ENCODE assay signal across 1 cellular context in the genomic region with DNA sequence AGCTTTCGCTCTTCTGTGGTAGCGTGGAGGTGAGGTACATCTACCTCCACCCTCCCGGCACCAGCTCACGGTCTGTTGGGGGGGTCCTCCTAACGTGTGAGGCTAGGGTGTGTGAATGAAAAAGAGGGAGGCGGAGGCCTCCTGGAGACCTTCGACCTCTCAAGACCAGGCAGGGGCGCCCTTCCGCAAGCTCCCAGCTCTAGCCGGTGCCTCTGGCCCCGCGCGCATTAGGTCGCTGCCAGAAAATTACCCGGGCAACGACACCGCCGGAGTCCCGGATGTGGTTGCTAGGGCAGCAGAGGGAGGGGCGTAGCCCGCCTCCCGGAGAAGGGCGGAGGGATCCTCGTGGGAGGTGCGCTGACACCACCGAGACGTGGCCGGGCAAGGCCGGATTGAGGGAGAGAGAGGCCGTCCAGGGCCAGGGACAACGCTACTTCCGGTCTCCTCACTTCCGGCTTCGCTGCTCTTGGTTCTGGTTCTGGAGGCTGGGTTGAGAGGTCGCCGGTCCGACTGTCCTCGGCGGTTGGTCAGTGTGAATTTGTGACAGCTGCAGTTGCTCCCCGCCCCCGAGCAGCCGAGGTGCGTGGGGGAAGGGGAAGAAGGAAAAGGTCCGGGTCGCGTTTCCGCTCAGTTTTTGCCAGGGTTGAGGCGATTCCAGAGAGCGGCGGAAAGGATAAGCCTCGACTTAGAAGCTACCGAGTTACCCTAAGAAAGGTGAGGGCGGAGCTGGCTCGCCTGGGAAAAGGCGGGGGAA.
TF ChIP-seq lines count a peak whose summit lies in the region.

A gene with protein sequence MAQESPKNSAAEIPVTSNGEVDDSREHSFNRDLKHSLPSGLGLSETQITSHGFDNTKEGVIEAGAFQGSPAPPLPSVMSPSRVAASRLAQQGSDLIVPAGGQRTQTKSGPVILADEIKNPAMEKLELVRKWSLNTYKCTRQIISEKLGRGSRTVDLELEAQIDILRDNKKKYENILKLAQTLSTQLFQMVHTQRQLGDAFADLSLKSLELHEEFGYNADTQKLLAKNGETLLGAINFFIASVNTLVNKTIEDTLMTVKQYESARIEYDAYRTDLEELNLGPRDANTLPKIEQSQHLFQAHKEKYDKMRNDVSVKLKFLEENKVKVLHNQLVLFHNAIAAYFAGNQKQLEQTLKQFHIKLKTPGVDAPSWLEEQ (plus strand): TSS at position 442 of the 754 bp plus-strand sequence. CDS start 49,680 bp downstream, outside the sequence.
A gene (minus strand): TSS at position 218 of the 754 bp plus-strand sequence. CDS start 8,726 bp downstream, outside the sequence.

TF ChIP-seq in HepG2, 621 proteins besides CTCF, POLR2A, EP300 and RAD21 (continued from another document and continues in another):
- TF ChIP-seq, protein P1, sequence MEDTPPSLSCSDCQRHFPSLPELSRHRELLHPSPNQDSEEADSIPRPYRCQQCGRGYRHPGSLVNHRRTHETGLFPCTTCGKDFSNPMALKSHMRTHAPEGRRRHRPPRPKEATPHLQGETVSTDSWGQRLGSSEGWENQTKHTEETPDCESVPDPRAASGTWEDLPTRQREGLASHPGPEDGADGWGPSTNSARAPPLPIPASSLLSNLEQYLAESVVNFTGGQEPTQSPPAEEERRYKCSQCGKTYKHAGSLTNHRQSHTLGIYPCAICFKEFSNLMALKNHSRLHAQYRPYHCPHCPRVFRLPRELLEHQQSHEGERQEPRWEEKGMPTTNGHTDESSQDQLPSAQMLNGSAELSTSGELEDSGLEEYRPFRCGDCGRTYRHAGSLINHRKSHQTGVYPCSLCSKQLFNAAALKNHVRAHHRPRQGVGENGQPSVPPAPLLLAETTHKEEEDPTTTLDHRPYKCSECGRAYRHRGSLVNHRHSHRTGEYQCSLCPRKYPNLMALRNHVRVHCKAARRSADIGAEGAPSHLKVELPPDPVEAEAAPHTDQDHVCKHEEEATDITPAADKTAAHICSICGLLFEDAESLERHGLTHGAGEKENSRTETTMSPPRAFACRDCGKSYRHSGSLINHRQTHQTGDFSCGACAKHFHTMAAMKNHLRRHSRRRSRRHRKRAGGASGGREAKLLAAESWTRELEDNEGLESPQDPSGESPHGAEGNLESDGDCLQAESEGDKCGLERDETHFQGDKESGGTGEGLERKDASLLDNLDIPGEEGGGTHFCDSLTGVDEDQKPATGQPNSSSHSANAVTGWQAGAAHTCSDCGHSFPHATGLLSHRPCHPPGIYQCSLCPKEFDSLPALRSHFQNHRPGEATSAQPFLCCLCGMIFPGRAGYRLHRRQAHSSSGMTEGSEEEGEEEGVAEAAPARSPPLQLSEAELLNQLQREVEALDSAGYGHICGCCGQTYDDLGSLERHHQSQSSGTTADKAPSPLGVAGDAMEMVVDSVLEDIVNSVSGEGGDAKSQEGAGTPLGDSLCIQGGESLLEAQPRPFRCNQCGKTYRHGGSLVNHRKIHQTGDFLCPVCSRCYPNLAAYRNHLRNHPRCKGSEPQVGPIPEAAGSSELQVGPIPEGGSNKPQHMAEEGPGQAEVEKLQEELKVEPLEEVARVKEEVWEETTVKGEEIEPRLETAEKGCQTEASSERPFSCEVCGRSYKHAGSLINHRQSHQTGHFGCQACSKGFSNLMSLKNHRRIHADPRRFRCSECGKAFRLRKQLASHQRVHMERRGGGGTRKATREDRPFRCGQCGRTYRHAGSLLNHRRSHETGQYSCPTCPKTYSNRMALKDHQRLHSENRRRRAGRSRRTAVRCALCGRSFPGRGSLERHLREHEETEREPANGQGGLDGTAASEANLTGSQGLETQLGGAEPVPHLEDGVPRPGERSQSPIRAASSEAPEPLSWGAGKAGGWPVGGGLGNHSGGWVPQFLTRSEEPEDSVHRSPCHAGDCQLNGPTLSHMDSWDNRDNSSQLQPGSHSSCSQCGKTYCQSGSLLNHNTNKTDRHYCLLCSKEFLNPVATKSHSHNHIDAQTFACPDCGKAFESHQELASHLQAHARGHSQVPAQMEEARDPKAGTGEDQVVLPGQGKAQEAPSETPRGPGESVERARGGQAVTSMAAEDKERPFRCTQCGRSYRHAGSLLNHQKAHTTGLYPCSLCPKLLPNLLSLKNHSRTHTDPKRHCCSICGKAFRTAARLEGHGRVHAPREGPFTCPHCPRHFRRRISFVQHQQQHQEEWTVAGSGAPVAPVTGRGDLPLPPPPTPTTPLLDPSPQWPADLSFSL (CRISPR knock-in tag; IDR thresholded peaks at IDR 0.05): no peak
- TF ChIP-seq ZNF207 (IDR thresholded peaks at IDR 0.05; ENCODE audit: borderline replicate concordance): no peak
- peak; percentile 57; the same call in 1 of the 2 replicates for TF ChIP-seq ZNF614 (CRISPR knock-in tag; IDR thresholded peaks at IDR 0.05; ENCODE audit: borderline replicate concordance)
- 0 out of 2 replicates have a peak, but pooled peaks have one; percentile 2 for TF ChIP-seq MED13 (CRISPR knock-in tag; IDR thresholded peaks at IDR 0.05)
- TF ChIP-seq GATAD1 (CRISPR knock-in tag; IDR thresholded peaks at IDR 0.05): peak; percentile 93
- TF ChIP-seq, protein P2, sequence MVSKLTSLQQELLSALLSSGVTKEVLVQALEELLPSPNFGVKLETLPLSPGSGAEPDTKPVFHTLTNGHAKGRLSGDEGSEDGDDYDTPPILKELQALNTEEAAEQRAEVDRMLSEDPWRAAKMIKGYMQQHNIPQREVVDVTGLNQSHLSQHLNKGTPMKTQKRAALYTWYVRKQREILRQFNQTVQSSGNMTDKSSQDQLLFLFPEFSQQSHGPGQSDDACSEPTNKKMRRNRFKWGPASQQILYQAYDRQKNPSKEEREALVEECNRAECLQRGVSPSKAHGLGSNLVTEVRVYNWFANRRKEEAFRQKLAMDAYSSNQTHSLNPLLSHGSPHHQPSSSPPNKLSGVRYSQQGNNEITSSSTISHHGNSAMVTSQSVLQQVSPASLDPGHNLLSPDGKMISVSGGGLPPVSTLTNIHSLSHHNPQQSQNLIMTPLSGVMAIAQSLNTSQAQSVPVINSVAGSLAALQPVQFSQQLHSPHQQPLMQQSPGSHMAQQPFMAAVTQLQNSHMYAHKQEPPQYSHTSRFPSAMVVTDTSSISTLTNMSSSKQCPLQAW (CRISPR knock-in tag; IDR thresholded peaks at IDR 0.05): peak; percentile 89
- no peak for TF ChIP-seq TOPORS (CRISPR knock-in tag; IDR thresholded peaks at IDR 0.05)
- TF ChIP-seq ZNF44 (CRISPR knock-in tag; IDR thresholded peaks at IDR 0.05): 0 out of 2 replicates have a peak, but pooled peaks have one; percentile 72
- TF ChIP-seq ZNF713 (CRISPR knock-in tag; IDR thresholded peaks at IDR 0.05): no peak
- peak; percentile 97 for TF ChIP-seq RFX1 (IDR thresholded peaks at IDR 0.05)
- peak; percentile 99 for TF ChIP-seq GABPA (IDR thresholded peaks at IDR 0.05; ENCODE audit: low read depth, low read length)
- TF ChIP-seq GABPA (CRISPR knock-in tag; IDR thresholded peaks at IDR 0.05; ENCODE audit: low read depth): peak; percentile 99
- TF ChIP-seq ZNF598 (CRISPR knock-in tag; IDR thresholded peaks at IDR 0.05; ENCODE audit: borderline replicate concordance): peak; percentile 58; the same call in 1 of the 2 replicates
- TF ChIP-seq EZH2 (conservative IDR thresholded peaks at IDR 0.05; ENCODE audit: low read depth, low read length): no peak
- TF ChIP-seq ZBTB8A (CRISPR knock-in tag; IDR thresholded peaks at IDR 0.05; ENCODE audit: borderline replicate concordance, low read depth): no peak
- no peak for TF ChIP-seq HDAC6 (IDR thresholded peaks at IDR 0.05; ENCODE audit: low read depth, low read length)
- no peak for TF ChIP-seq TCF7L2 (IDR thresholded peaks at IDR 0.05; ENCODE audit: low read depth, low read length)
- peak; percentile 62; the same call in 1 of the 2 replicates for TF ChIP-seq ZNF343 (CRISPR knock-in tag; IDR thresholded peaks at IDR 0.05)
- no peak; the same call in 1 of the 2 replicates for TF ChIP-seq ZNF629 (CRISPR knock-in tag; conservative IDR thresholded peaks at IDR 0.05)
- no peak for TF ChIP-seq ZSCAN22 (CRISPR knock-in tag; IDR thresholded peaks at IDR 0.05)
- TF ChIP-seq, protein P3, sequence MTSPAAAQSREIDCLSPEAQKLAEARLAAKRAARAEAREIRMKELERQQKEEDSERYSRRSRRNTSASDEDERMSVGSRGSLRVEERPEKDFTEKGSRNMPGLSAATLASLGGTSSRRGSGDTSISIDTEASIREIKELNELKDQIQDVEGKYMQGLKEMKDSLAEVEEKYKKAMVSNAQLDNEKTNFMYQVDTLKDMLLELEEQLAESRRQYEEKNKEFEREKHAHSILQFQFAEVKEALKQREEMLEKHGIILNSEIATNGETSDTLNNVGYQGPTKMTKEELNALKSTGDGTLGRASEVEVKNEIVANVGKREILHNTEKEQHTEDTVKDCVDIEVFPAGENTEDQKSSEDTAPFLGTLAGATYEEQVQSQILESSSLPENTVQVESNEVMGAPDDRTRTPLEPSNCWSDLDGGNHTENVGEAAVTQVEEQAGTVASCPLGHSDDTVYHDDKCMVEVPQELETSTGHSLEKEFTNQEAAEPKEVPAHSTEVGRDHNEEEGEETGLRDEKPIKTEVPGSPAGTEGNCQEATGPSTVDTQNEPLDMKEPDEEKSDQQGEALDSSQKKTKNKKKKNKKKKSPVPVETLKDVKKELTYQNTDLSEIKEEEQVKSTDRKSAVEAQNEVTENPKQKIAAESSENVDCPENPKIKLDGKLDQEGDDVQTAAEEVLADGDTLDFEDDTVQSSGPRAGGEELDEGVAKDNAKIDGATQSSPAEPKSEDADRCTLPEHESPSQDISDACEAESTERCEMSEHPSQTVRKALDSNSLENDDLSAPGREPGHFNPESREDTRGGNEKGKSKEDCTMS (CRISPR knock-in tag; conservative IDR thresholded peaks at IDR 0.05): no peak
- TF ChIP-seq ZNF569 (CRISPR knock-in tag; IDR thresholded peaks at IDR 0.05; ENCODE audit: borderline replicate concordance): no peak
- no peak for TF ChIP-seq ZNF644 (CRISPR knock-in tag; IDR thresholded peaks at IDR 0.05; ENCODE audit: low read depth)
- 0 out of 2 replicates have a peak, but pooled peaks have one; percentile 67 for TF ChIP-seq ZNF816 (CRISPR knock-in tag; IDR thresholded peaks at IDR 0.05; ENCODE audit: borderline replicate concordance)
- TF ChIP-seq CCDC6 (CRISPR knock-in tag; IDR thresholded peaks at IDR 0.05): 0 out of 2 replicates have a peak, but pooled peaks have one; percentile 49
- TF ChIP-seq, protein P4, sequence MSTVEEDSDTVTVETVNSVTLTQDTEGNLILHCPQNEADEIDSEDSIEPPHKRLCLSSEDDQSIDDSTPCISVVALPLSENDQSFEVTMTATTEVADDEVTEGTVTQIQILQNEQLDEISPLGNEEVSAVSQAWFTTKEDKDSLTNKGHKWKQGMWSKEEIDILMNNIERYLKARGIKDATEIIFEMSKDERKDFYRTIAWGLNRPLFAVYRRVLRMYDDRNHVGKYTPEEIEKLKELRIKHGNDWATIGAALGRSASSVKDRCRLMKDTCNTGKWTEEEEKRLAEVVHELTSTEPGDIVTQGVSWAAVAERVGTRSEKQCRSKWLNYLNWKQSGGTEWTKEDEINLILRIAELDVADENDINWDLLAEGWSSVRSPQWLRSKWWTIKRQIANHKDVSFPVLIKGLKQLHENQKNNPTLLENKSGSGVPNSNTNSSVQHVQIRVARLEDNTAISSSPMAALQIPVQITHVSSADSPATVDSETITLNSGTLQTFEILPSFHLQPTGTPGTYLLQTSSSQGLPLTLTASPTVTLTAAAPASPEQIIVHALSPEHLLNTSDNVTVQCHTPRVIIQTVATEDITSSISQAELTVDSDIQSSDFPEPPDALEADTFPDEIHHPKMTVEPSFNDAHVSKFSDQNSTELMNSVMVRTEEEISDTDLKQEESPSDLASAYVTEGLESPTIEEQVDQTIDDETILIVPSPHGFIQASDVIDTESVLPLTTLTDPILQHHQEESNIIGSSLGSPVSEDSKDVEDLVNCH (CRISPR knock-in tag; IDR thresholded peaks at IDR 0.05): peak; percentile 99
- peak; percentile 45; the same call in 1 of the 2 replicates for TF ChIP-seq MEF2D (CRISPR knock-in tag; IDR thresholded peaks at IDR 0.05)
- no peak for TF ChIP-seq ZNF30 (CRISPR knock-in tag; IDR thresholded peaks at IDR 0.05)
- TF ChIP-seq ZNF776 (CRISPR knock-in tag; IDR thresholded peaks at IDR 0.05): no peak; the same call in 1 of the 2 replicates
- TF ChIP-seq ATF7 (IDR thresholded peaks at IDR 0.05): no peak
- TF ChIP-seq ATF7 (CRISPR knock-in tag; IDR thresholded peaks at IDR 0.05): no peak
- TF ChIP-seq, protein P5, sequence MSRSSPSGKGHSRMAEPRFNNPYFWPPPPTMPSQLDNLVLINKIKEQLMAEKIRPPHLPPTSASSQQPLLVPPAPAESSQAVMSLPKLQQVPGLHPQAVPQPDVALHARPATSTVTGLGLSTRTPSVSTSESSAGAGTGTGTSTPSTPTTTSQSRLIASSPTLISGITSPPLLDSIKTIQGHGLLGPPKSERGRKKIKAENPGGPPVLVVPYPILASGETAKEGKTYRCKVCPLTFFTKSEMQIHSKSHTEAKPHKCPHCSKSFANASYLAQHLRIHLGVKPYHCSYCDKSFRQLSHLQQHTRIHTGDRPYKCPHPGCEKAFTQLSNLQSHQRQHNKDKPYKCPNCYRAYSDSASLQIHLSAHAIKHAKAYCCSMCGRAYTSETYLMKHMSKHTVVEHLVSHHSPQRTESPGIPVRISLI (CRISPR knock-in tag; IDR thresholded peaks at IDR 0.05; ENCODE audit: borderline replicate concordance): peak; percentile 53; the same call in 1 of the 2 replicates
- TF ChIP-seq ZNF329 (CRISPR knock-in tag; IDR thresholded peaks at IDR 0.05; ENCODE audit: low read depth): 0 out of 2 replicates have a peak, but pooled peaks have one; percentile 70
- no peak for TF ChIP-seq RORA (CRISPR knock-in tag; IDR thresholded peaks at IDR 0.05)
- peak; percentile 32; the same call in 1 of the 2 replicates for TF ChIP-seq ZNF83 (CRISPR knock-in tag; IDR thresholded peaks at IDR 0.05; ENCODE audit: borderline replicate concordance)
- TF ChIP-seq NPAS2 (CRISPR knock-in tag; IDR thresholded peaks at IDR 0.05; ENCODE audit: borderline replicate concordance): no peak
- TF ChIP-seq RARA (CRISPR knock-in tag; IDR thresholded peaks at IDR 0.05): no peak
- TF ChIP-seq ZNF780A (CRISPR knock-in tag; IDR thresholded peaks at IDR 0.05): no peak
- TF ChIP-seq SNAPC2 (CRISPR knock-in tag; IDR thresholded peaks at IDR 0.05): no peak
- TF ChIP-seq ZNF24 (IDR thresholded peaks at IDR 0.05): no peak
- TF ChIP-seq ZNF124 (CRISPR knock-in tag; IDR thresholded peaks at IDR 0.05): no peak
- no peak; the same call in 1 of the 2 replicates for TF ChIP-seq DNMT3B (CRISPR knock-in tag; conservative IDR thresholded peaks at IDR 0.05)
- no peak; the same call in 1 of the 2 replicates for TF ChIP-seq ZNF782 (CRISPR knock-in tag; IDR thresholded peaks at IDR 0.05; ENCODE audit: borderline replicate concordance)
- no peak for TF ChIP-seq SMAD9 (CRISPR knock-in tag; IDR thresholded peaks at IDR 0.05)
- no peak for TF ChIP-seq GPN1 (CRISPR knock-in tag; IDR thresholded peaks at IDR 0.05; ENCODE audit: borderline replicate concordance)
- peak; percentile 79 for TF ChIP-seq ZNF556 (CRISPR knock-in tag; IDR thresholded peaks at IDR 0.05; ENCODE audit: borderline replicate concordance)
- no peak for TF ChIP-seq BHLHE40 (IDR thresholded peaks at IDR 0.05; ENCODE audit: low read length)
- TF ChIP-seq POLR2AphosphoS2 (IDR thresholded peaks at IDR 0.05; ENCODE audit: low read depth, low read length): no peak
- TF ChIP-seq ZNF264 (CRISPR knock-in tag; IDR thresholded peaks at IDR 0.05): peak; percentile 93; the same call in 1 of the 2 replicates
